In the genomic region with DNA sequence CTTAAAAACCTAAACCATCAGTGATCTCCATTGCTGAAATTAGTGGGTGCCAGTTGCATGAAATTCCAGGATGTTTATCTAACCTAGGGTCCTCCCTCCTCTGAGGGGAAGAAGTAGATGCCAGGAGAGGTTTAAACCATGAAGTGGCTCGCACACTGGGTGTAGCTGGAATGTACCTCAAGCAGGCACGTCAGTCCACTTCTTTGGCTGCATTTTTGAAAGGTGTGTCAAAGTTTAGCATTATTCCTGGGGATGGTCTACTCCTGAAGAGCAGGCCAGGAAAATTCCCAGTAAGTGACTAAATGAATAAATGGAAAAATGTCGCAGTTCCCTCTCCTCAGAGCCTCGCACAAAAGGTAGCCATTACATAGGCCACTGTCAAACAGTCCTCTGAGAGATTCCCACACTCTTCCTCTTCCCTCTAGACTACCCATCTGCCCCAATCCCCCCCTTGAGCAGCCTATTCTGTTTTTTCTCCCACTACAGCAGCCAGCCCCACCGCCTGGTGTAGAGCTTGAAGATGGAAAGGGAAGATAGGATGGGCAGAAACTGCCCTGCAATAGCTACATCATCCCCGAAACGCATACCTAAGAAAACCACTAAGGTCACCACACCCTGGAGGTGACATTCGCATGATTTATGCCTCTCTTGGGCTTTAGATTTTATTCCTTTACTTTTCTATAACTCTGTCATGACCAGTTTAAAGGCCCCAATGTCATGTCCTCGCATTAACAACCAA, we compare ENCODE assay signal across 8 cellular contexts. TPM values are rescaled to one million over a fixed set of nuclear protein-coding genes. Genes with fewer than 3 reads are reported as not detected.
DNase-seq lines count a peak whose midpoint lies in the region; TF ChIP-seq lines count a peak whose summit lies in the region.

No MANE protein-coding gene starts in this region.

- H3K4me2 ChIP-seq in fibroblast of lung (ENCODE audit: extremely low read depth, insufficient read depth, low read length), result peak overlapping the region; percentile 70
- peak overlapping the region; percentile 83 for H3K4me2 ChIP-seq in skeletal muscle satellite cell (ENCODE audit: low read length)

- H3K9ac ChIP-seq in fibroblast of lung (ENCODE audit: insufficient read depth, low read length) (no peak overlapping the region), skeletal muscle satellite cell (ENCODE audit: low read depth, low read length) (no peak overlapping the region)

- no peaks in the 10 kb centered on the region for H3K4me1 ChIP-seq in fibroblast of lung (ENCODE audit: control insufficient read depth, extremely low read depth, insufficient read depth, low read length)
- H3K4me1 ChIP-seq in skeletal muscle satellite cell (ENCODE audit: control insufficient read depth, insufficient read depth, low read length), result peaks cover 29% of the 10 kb centered on the region

- H3K79me2 ChIP-seq in fibroblast of lung (ENCODE audit: control insufficient read depth, insufficient read depth, low read length), result peaks cover 41% of the 10 kb centered on the region

- H3K36me3 ChIP-seq in fibroblast of lung (ENCODE audit: control insufficient read depth, insufficient read depth, low read length) (no peaks in the 10 kb centered on the region), skeletal muscle satellite cell (ENCODE audit: insufficient read depth, low read length) (no peaks in the 10 kb centered on the region)

- no peak overlapping the region for H3K27ac ChIP-seq in fibroblast of lung (ENCODE audit: insufficient read depth, low read length)

- no peak overlapping the region for H2AFZ ChIP-seq in fibroblast of lung (ENCODE audit: low read length)

- no peak for TF ChIP-seq CTCF in fibroblast of lung (conservative IDR thresholded peaks at IDR 0.05 in 1 of 2, IDR thresholded peaks at IDR 0.05 in 1 of 2; ENCODE audit: low read depth in 1 of 2, low read length in 2 of 2)

- H3K27me3 ChIP-seq in fibroblast of lung (ENCODE audit: control insufficient read depth, insufficient read depth, low read length), result no peaks in the 10 kb centered on the region
- no peaks in the 10 kb centered on the region for H3K27me3 ChIP-seq in skeletal muscle satellite cell (ENCODE audit: control insufficient read depth, insufficient read depth, low read length)

- no peaks in the 10 kb centered on the region for H3K9me3 ChIP-seq in fibroblast of lung (ENCODE audit: control insufficient read depth, insufficient read depth, low read depth, low read length)
- no peaks in the 10 kb centered on the region for H3K9me3 ChIP-seq in skeletal muscle satellite cell (replicated peaks; ENCODE audit: low read length)

- peak overlapping the region in 1 of 4 experiments; percentile 87 for H3K4me3 ChIP-seq in fibroblast of lung (replicated peaks in 1 of 4; ENCODE audit: control extremely low read depth in 1 of 4, insufficient read depth in 1 of 4, low read depth in 3 of 4, low read length in 4 of 4)
- peak overlapping the region; percentile 82 for H3K4me3 ChIP-seq in skeletal muscle satellite cell (ENCODE audit: low read length)

- DNase-seq in HK-2 (ENCODE audit: unreplicated experiment), result peak; percentile 10
- peak; percentile 59 for DNase-seq in SW480 (ENCODE audit: low spot score)
- DNase-seq in fibroblast of lung (ENCODE audit: low read depth in 2 of 2), result peak in 1 of 2 donors; percentile 78
- DNase-seq in HuH-7 (ENCODE audit: low spot score), result no peak
- DNase-seq in GOT3 (lab: John Stamatoyannopoulos, UW), result no peak
- DNase-seq in COLO829 (ENCODE audit: low spot score), result no peak
- no peak for DNase-seq in OCI-M2 (lab: John Stamatoyannopoulos, UW; ENCODE audit: unreplicated experiment)

- H4K20me1 ChIP-seq in fibroblast of lung (ENCODE audit: control insufficient read depth, extremely low read depth, insufficient read depth, low read length), result peaks cover 1% of the 10 kb centered on the region

RNA-seq across cellular contexts. Expression of a gene that starts 0.7 kb away (rescaled TPM):
- 30.6 and 35.3 TPM in 2 replicates for total RNA-seq in fibroblast of lung
- polyA plus RNA-seq in fibroblast of lung, result 19.8 and 33.7 TPM in 2 replicates
- polyA plus RNA-seq in fibroblast of lung (2012), result 17.5 and 30.2 TPM in 2 replicates
- 5.1 and 8.0 TPM in 2 replicates for polyA minus RNA-seq in fibroblast of lung (ENCODE audit: low replicate concordance)
- 47.4 and 49.4 TPM in 2 replicates for total RNA-seq in skeletal muscle satellite cell (2012; rRNA removed)

Comparison
In these comparisons a context has a peak if more than half of its experiments do, and no peak if none do; other contexts are left out.
1. DNase-seq: peak in HK-2 (single experiment) and SW480 (single experiment); none in HuH-7 (single experiment), GOT3 (single experiment), COLO829 (single experiment) and OCI-M2 (single experiment).